Comparison of ENCODE assay signal across 19 cellular contexts in the genomic region with DNA sequence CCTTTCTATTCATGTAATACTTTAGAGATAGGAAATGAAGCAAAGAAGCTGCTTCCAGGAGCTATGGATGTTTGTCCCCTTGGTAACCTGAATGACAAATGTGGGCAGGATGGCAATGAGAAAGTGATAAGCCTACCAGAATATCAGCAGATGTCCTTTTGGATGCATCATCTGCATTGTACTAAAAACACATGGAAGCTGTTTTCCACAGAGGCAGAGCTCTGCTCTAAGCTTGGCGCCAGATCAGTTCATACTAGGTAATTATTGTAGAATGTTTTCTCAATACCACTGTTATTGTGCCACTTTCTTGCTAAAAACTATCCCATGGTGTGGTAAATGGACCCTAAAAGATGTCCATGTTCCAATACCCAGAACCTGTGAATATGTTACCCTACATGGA.
"Had no signal": no experiment of that assay in that cellular context is flagged by ENCODE, and none has a peak within 500 bp of the region (broad histone marks: within the 10 kb centered on the region; RNA-seq: fewer than 3 reads in every experiment).

No MANE protein-coding gene starts in this region.

- H3K4me3 ChIP-seq: coronary artery, gastroesophageal sphincter, lung, thyroid gland, upper lobe of left lung, uterus had no signal

- H3K4me1 Mint-ChIP-seq: immature natural killer cell; stimulated activated naive B cell treated with anti-CD40 and anti-IgM and Interleukin-4, amounts not matched to agents 10 μg/mL and 1 μg/mL and 100 μg/mL, for 72 hours; stimulated activated naive CD8-positive, alpha-beta T cell treated with anti-CD3 and anti-CD28 coated beads, Interleukin-15, amount 100 ng/mL, for 72 hours had no signal

- H3K4me3 Mint-ChIP-seq: endodermal cell; immature natural killer cell; naive thymus-derived CD4-positive, alpha-beta T cell; stimulated activated naive B cell treated with anti-CD40 and anti-IgM and Interleukin-4, amounts not matched to agents 10 μg/mL and 1 μg/mL and 100 μg/mL, for 72 hours; stimulated activated naive CD8-positive, alpha-beta T cell treated with anti-CD3 and anti-CD28 coated beads, Interleukin-15, amount 100 ng/mL, for 72 hours had no signal

- H3K36me3 Mint-ChIP-seq: naive thymus-derived CD4-positive, alpha-beta T cell; stimulated activated naive B cell treated with anti-CD40 and anti-IgM and Interleukin-4, amounts not matched to agents 10 μg/mL and 1 μg/mL and 100 μg/mL, for 72 hours had no signal

- DNase-seq: effector CD4-positive, alpha-beta T cell; endodermal cell; erythroblast; immature natural killer cell; left colon; left ventricle myocardium superior; naive thymus-derived CD4-positive, alpha-beta T cell; posterior cingulate gyrus; stimulated activated CD4-positive, alpha-beta T cell treated with anti-CD3 and anti-CD28 coated beads, Interleukin-2, amount 100 ng/mL, for 24 hours; stimulated activated CD4-positive, alpha-beta T cell treated with anti-CD3 and anti-CD28 coated beads, Interleukin-4, amount 100 ng/mL, for 4 hours; stimulated activated naive B cell treated with anti-CD40 and anti-IgM and Interleukin-4, amounts not matched to agents 10 μg/mL and 1 μg/mL and 100 μg/mL, for 72 hours; stimulated activated naive CD8-positive, alpha-beta T cell treated with anti-CD3 and anti-CD28 coated beads, Interleukin-15, amount 100 ng/mL, for 72 hours; substantia nigra; thyroid gland; upper lobe of left lung; uterus had no signal

- H3K27ac Mint-ChIP-seq: endodermal cell; immature natural killer cell; naive thymus-derived CD4-positive, alpha-beta T cell; stimulated activated naive B cell treated with anti-CD40 and anti-IgM and Interleukin-4, amounts not matched to agents 10 μg/mL and 1 μg/mL and 100 μg/mL, for 72 hours; stimulated activated naive CD8-positive, alpha-beta T cell treated with anti-CD3 and anti-CD28 coated beads, Interleukin-15, amount 100 ng/mL, for 72 hours had no signal

- ATAC-seq: gastroesophageal sphincter; left colon; left ventricle myocardium superior; naive thymus-derived CD4-positive, alpha-beta T cell; stimulated activated naive B cell treated with anti-CD40 and anti-IgM and Interleukin-4, amounts not matched to agents 10 μg/mL and 1 μg/mL and 100 μg/mL, for 72 hours; stimulated activated naive CD8-positive, alpha-beta T cell treated with anti-CD3 and anti-CD28 coated beads, Interleukin-15, amount 100 ng/mL, for 72 hours had no signal

- H3K27me3 Mint-ChIP-seq: stimulated activated naive CD8-positive, alpha-beta T cell treated with anti-CD3 and anti-CD28 coated beads, Interleukin-15, amount 100 ng/mL, for 72 hours had no signal
